In the genomic region with DNA sequence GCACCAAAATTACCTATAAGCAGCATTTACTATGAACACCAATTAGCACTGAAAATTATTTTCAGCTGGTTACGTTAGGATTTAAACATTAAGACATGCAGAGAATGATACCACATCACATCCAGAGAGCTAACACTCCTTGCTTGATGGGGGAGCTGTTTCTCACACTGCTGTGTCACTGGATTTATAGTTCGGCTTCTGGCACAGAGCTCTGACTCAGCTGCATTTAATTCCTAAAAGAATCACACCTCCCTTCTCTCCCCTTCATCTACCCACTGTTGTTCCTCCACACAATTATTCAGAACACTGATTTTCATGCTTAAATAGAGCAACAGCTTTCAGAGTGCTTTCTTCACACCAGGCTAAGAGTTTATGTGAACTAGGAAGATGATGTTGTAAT, we compare ENCODE assay signal across 27 cellular contexts.
DNase-seq lines count a peak whose midpoint lies in the region; ATAC-seq and TF ChIP-seq lines count a peak whose summit lies in the region.
"Had no signal": no experiment of that assay in that cellular context is flagged by ENCODE, and none has a peak within 500 bp of the region (broad histone marks: within the 10 kb centered on the region; RNA-seq: fewer than 3 reads in every experiment).

No MANE protein-coding gene starts in this region.

- no peaks in the 10 kb centered on the region for H3K27me3 ChIP-seq in mesenchymal stem cell (ENCODE audit: control insufficient read depth in 1 of 2, insufficient read depth in 1 of 2, low read length in 2 of 2)
- H3K27me3 ChIP-seq: BE2C, BLaER1 had no signal

- no peak overlapping the region for H2BK15ac ChIP-seq in mesenchymal stem cell (ENCODE audit: low read depth, poor library complexity, severe bottlenecking)

- H3K9ac ChIP-seq in mesenchymal stem cell (ENCODE audit: low read length) = no peak overlapping the region
- H3K9ac ChIP-seq: BLaER1 had no signal

- peak overlapping the region; percentile 21 for H3K4me2 ChIP-seq in mesenchymal stem cell (ENCODE audit: low read length, poor library complexity, severe bottlenecking)
- H3K4me2 ChIP-seq: A549, BLaER1 had no signal

- no peak overlapping the region for H2AFZ ChIP-seq in mesenchymal stem cell (ENCODE audit: low read depth, low read length)

- no peak overlapping the region for H3K14ac ChIP-seq in mesenchymal stem cell (ENCODE audit: low read length in 2 of 2)

- intact Hi-C loops in head of caudate nucleus (cut with DNase I) = no loop called here

- H3K23ac ChIP-seq in mesenchymal stem cell (ENCODE audit: low read length in 2 of 2) = no peak overlapping the region

- H2BK5ac ChIP-seq in mesenchymal stem cell (ENCODE audit: low read depth, low read length, poor library complexity, severe bottlenecking) = no peak overlapping the region

- no peak overlapping the region for H4K8ac ChIP-seq in mesenchymal stem cell (ENCODE audit: low read length)

- POLR2A ChIA-PET in WTC11 (lab: Charles Lee) = no interaction called here

- no peak for ATAC-seq in WTC11
- ATAC-seq in HG03108 (IDR thresholded peaks at IDR 0.05; ENCODE audit: unreplicated experiment) = no peak
- ATAC-seq: A549, GM12878 had no signal

- H2BK120ac ChIP-seq in mesenchymal stem cell (ENCODE audit: low read depth, low read length) = no peak overlapping the region

- H3K9me3 Mint-ChIP-seq in WTC11 = peaks cover 20% of the 10 kb centered on the region

- H3K4me3 ChIP-seq in mesenchymal stem cell (ENCODE audit: insufficient read depth in 1 of 2, low read depth in 1 of 2, low read length in 2 of 2) = no peak overlapping the region
- H3K4me3 ChIP-seq: A549, BLaER1, GM12878 had no signal

- H3K4ac ChIP-seq in mesenchymal stem cell (ENCODE audit: low read depth in 1 of 2, low read length in 2 of 2) = no peak overlapping the region

- H3K9me3 ChIP-seq in mesenchymal stem cell (ENCODE audit: control insufficient read depth, low read length) = no peaks in the 10 kb centered on the region
- H3K9me3 ChIP-seq: A549, BE2C, BLaER1 had no signal

- no peak overlapping the region for H3K18ac ChIP-seq in mesenchymal stem cell (ENCODE audit: low read depth in 1 of 2, low read length in 2 of 2)

- TF ChIP-seq CTCF in WTC11 (IDR thresholded peaks at IDR 0.05) = no peak

- DNase-seq in NCI-H2171 treated with DMSO at 0.1 percent for 48 hours (lab: John Stamatoyannopoulos, UW) = peak; percentile 30
- no peak for DNase-seq in NCI-H2171 (lab: John Stamatoyannopoulos, UW)
- DNase-seq in head of caudate nucleus = peak in 30 of 42 donors; percentile 3 to 78 (median 44)
- DNase-seq in mesenchymal stem cell = no peak
- peak; percentile 18 for DNase-seq in superior temporal gyrus (ENCODE audit: extremely low spot score)
- DNase-seq in WTC11 (ENCODE audit: low spot score) = no peak
- no peak for DNase-seq in activated CD4-positive, CD25-positive, alpha-beta regulatory T cell (lab: John Stamatoyannopoulos, UW)
- DNase-seq: AML-193; BE2C; C1 segment of cervical spinal cord; CD4-positive, alpha-beta memory T cell; CD4-positive, CD25-positive, alpha-beta regulatory T cell; CD8-positive, alpha-beta memory T cell; COR-L47; DMS 273 treated with DMSO at 0.1 percent for 48 hours; DMS153; DMS53; DMS79; DND-41; EL; GDM1 had no signal

- CTCF ChIA-PET in WTC11 (lab: Charles Lee) = no interaction called here

- no peaks in the 10 kb centered on the region for H3K36me3 ChIP-seq in mesenchymal stem cell (ENCODE audit: control insufficient read depth in 1 of 2, insufficient read depth in 2 of 2, low read depth in 1 of 2, low read length in 2 of 2)
- H3K36me3 ChIP-seq: BE2C, BLaER1 had no signal

- no peak overlapping the region for H2AK5ac ChIP-seq in mesenchymal stem cell (ENCODE audit: low read length, severe bottlenecking)

- H4K91ac ChIP-seq in mesenchymal stem cell (ENCODE audit: low read length) = no peak overlapping the region

- H3K79me1 ChIP-seq in mesenchymal stem cell (replicated peaks; ENCODE audit: low read length, poor library complexity, severe bottlenecking) = no peaks in the 10 kb centered on the region

- 78% methylated on average over 2 of the region's 2 CpGs for WGBS in mesenchymal stem cell

- no peak overlapping the region for H3K27ac ChIP-seq in mesenchymal stem cell (ENCODE audit: low read length, poor library complexity, severe bottlenecking)
- H3K27ac ChIP-seq: 22Rv1, A549, BLaER1 had no signal

- H3K4me3 Mint-ChIP-seq in WTC11 = no peak overlapping the region
- H3K4me3 Mint-ChIP-seq: CD14-positive monocyte; CD4-positive, alpha-beta memory T cell; CD4-positive, CD25-positive, alpha-beta regulatory T cell; CD8-positive, alpha-beta memory T cell had no signal

- H3K4me1 Mint-ChIP-seq in WTC11 = no peaks in the 10 kb centered on the region
- H3K4me1 Mint-ChIP-seq: CD14-positive monocyte; CD4-positive, alpha-beta memory T cell; CD4-positive, CD25-positive, alpha-beta regulatory T cell; CD8-positive, alpha-beta memory T cell had no signal

- H3K4me1 ChIP-seq in mesenchymal stem cell (ENCODE audit: control insufficient read depth, insufficient read depth, low read depth, low read length) = no peaks in the 10 kb centered on the region
- H3K4me1 ChIP-seq: A549, BE2C, BLaER1 had no signal

- peaks cover 3% of the 10 kb centered on the region for H3K36me3 Mint-ChIP-seq in WTC11
- H3K36me3 Mint-ChIP-seq: CD14-positive monocyte; CD4-positive, CD25-positive, alpha-beta regulatory T cell had no signal

- no peak overlapping the region for H2BK12ac ChIP-seq in mesenchymal stem cell (ENCODE audit: low read length in 2 of 2)

- H3K27ac Mint-ChIP-seq in WTC11 = no peak overlapping the region
- H3K27ac Mint-ChIP-seq: CD14-positive monocyte; CD4-positive, alpha-beta memory T cell had no signal

- peaks cover 4% of the 10 kb centered on the region; the same call in 1 of the 2 replicates for H3K27me3 Mint-ChIP-seq in WTC11 (ENCODE audit: low read depth)

TF ChIP-seq in WTC11, 78 proteins besides CTCF, POLR2A, EP300 and RAD21:
- no peak for TF ChIP-seq JAZF1 (CRISPR knock-in tag; IDR thresholded peaks at IDR 0.05)
- no peak for TF ChIP-seq EMX1 (CRISPR knock-in tag; IDR thresholded peaks at IDR 0.05)
- TF ChIP-seq ATF1 (CRISPR knock-in tag; IDR thresholded peaks at IDR 0.05) = no peak
- TF ChIP-seq TEAD4 (CRISPR knock-in tag; IDR thresholded peaks at IDR 0.05) = no peak
- TF ChIP-seq ZNF121 (CRISPR knock-in tag; IDR thresholded peaks at IDR 0.05) = no peak
- TF ChIP-seq ZNF263 (CRISPR knock-in tag; IDR thresholded peaks at IDR 0.05; ENCODE audit: low read depth) = no peak
- TF ChIP-seq ZNF219 (CRISPR knock-in tag; IDR thresholded peaks at IDR 0.05; ENCODE audit: borderline replicate concordance) = no peak

Comparison
In these comparisons a context has a peak if more than half of its experiments do, and no peak if none do; other contexts are left out.
1. DNase-seq: peak in NCI-H2171 treated with DMSO at 0.1 percent for 48 hours (single experiment), head of caudate nucleus (30 of 42) and superior temporal gyrus (single experiment); none in NCI-H2171 (single experiment), mesenchymal stem cell (single experiment), WTC11 (single experiment) and activated CD4-positive, CD25-positive, alpha-beta regulatory T cell (0 of 4).